ENCODE assay signal across 2 cellular contexts in the genomic region with DNA sequence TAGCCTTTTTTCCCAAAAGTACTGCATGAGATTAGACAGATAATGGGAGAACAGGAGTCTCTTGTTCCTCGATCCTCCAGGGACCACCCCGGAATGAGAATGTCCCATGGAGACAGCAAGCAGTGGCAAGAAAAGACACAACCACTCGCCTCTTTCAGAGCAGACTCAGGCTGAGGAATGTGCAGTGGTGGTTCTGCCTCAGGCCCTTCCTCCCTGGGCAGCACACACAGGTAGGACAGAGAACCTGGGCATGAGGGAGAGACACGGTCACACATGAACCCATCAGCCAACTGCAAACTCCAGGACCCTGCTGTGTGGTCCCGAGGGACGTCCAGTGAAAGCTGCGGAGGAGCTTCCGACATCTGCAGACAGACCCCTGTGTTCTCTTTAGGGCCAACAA.
TF ChIP-seq lines count a peak whose summit lies in the region.

No MANE protein-coding gene starts in this region.

TF ChIP-seq in SK-N-SH, 30 proteins besides CTCF, POLR2A, EP300 and RAD21 (continued from another document):
- TF ChIP-seq REST (IDR thresholded peaks at IDR 0.05; ENCODE audit: low read depth, low read length) (no peak), FOXM1 (IDR thresholded peaks at IDR 0.05; ENCODE audit: low read depth) (no peak)

TF ChIP-seq in GM23338, 12 proteins besides CTCF, POLR2A, EP300 and RAD21 (continued from another document):
- no peak for TF ChIP-seq ZNF462 (CRISPR knock-in tag; IDR thresholded peaks at IDR 0.05)
TF ChIP-seq in GM23338: peak in this region for 0.
